Comparison of ENCODE assay signal across 8 cellular contexts in the genomic region with DNA sequence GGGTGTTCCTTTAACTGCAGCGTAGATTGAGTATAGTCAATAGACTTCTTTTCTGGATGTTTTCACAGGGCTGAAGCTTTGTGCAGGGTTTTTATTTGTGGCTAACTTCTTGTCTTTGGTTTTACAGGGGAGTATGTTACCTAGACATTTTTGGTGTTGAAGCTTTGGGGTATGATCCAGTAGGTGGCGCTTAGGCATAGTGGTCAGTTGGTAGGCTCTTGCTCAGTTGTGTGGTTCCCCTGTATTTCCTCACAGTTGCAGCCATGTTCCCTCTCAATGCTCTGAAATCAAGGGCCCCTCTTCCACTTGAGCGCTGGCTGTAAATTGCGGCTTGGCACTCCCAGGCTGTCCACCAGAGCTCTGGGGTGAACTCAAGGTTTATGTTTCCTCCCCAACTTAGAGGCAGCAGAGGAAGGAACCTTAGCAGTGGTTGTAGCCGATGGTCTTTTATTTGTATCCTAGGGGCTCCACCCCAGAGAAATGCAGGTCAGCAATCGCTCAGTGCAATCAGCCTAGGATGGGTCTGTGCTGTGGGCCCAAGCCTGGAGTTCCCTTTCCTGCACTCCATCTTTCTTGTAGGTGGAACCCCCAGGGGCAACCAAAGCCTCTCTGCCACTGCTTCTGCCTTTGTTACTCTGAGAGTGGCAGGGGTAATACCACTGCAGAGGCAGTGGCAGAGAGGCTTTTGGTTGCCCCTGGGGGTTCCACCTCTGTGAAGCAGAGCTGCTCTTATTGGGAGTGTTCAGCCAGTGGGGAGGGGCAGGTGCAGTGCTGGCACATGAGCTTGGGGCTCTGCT. TPM values are rescaled to one million over a fixed set of nuclear protein-coding genes. Genes with fewer than 3 reads are reported as not detected.
DNase-seq lines count a peak whose midpoint lies in the region; ATAC-seq and TF ChIP-seq lines count a peak whose summit lies in the region.

No MANE protein-coding gene starts in this region.

- H3K9me3 Mint-ChIP-seq in CD8-positive, alpha-beta T cell: no peaks in the 10 kb centered on the region
- H3K9me3 Mint-ChIP-seq in chondrocyte (ENCODE audit: low read depth): peaks cover 33% of the 10 kb centered on the region

- no peak overlapping the region for H3K27ac Mint-ChIP-seq in CD8-positive, alpha-beta T cell
- H3K27ac Mint-ChIP-seq in chondrocyte (ENCODE audit: unreplicated experiment): peak overlapping the region; percentile 79

- no peaks in the 10 kb centered on the region for H3K36me3 Mint-ChIP-seq in CD8-positive, alpha-beta T cell
- peaks cover 9% of the 10 kb centered on the region for H3K36me3 Mint-ChIP-seq in chondrocyte (ENCODE audit: low read depth)

- H3K27ac ChIP-seq in CD8-positive, alpha-beta T cell (ENCODE audit: low read depth, low read length): no peak overlapping the region
- H3K27ac ChIP-seq in SJCRH30 (no peak overlapping the region), right lobe of liver (no peak overlapping the region), thyroid gland (no peak overlapping the region)

- H3K4me3 Mint-ChIP-seq in CD8-positive, alpha-beta T cell: no peak overlapping the region
- no peak overlapping the region for H3K4me3 Mint-ChIP-seq in chondrocyte (ENCODE audit: unreplicated experiment)

- no peak overlapping the region for H3K4me3 ChIP-seq in CD8-positive, alpha-beta T cell (ENCODE audit: low read depth, low read length)
- no peak overlapping the region for H3K4me3 ChIP-seq in SJCRH30
- H3K4me3 ChIP-seq in right lobe of liver: no peak overlapping the region
- no peak overlapping the region for H3K4me3 ChIP-seq in thyroid gland (replicated peaks in 1 of 3)

- intact Hi-C loops in CD8-positive, alpha-beta T cell (cut with DNase I, micrococcal nuclease): loop anchor here (1.0 to 5.0 kb wide), 4 partner anchors 72 to 342 kb away; no protein-coding TSS in a partner anchor
- intact Hi-C loops in right lobe of liver (cut with DNase I): no loop called here
- intact Hi-C loops in thyroid gland (cut with DNase I): loop anchor here (5.0 kb wide), 1 partner anchor 236 kb away; no protein-coding TSS in a partner anchor

- H3K9me3 ChIP-seq in CD8-positive, alpha-beta T cell (ENCODE audit: low read length): no peaks in the 10 kb centered on the region
- no peaks in the 10 kb centered on the region for H3K9me3 ChIP-seq in SJCRH30 (replicated peaks)
- no peaks in the 10 kb centered on the region for H3K9me3 ChIP-seq in right lobe of liver
- no peaks in the 10 kb centered on the region for H3K9me3 ChIP-seq in thyroid gland

- peaks cover 3% of the 10 kb centered on the region for H3K4me1 Mint-ChIP-seq in CD8-positive, alpha-beta T cell (ENCODE audit: low read depth)
- H3K4me1 Mint-ChIP-seq in chondrocyte (ENCODE audit: low read depth): peaks cover 9% of the 10 kb centered on the region

- no peak for TF ChIP-seq POLR2A in right lobe of liver (IDR thresholded peaks at IDR 0.05)
- TF ChIP-seq POLR2A in thyroid gland (IDR thresholded peaks at IDR 0.05): no peak

- CTCF ChIA-PET in CD8-positive, alpha-beta T cell (lab: Charles Lee): interaction anchor here (0.8 to 4.9 kb wide), 9 partner anchors 8 to 460 kb away, joined by 3 to 25 read pairs (median 7); no protein-coding TSS in a partner anchor

- no peaks in the 10 kb centered on the region for H3K27me3 Mint-ChIP-seq in CD8-positive, alpha-beta T cell (ENCODE audit: low read depth)
- peaks cover 7% of the 10 kb centered on the region for H3K27me3 Mint-ChIP-seq in chondrocyte (ENCODE audit: low read depth)

- POLR2A ChIA-PET in CD8-positive, alpha-beta T cell (lab: Charles Lee): no interaction called here

- TF ChIP-seq CTCF in CD8-positive, alpha-beta T cell (IDR thresholded peaks at IDR 0.05): no peak
- TF ChIP-seq CTCF in chondrocyte (IDR thresholded peaks at IDR 0.05): peak; percentile 73
- TF ChIP-seq CTCF in right lobe of liver (IDR thresholded peaks at IDR 0.05): peak; percentile 59 to 66 (median 60)
- TF ChIP-seq CTCF in thyroid gland (IDR thresholded peaks at IDR 0.05): peak in 4 of 6 experiments; percentile 13 to 49 (median 36)

- 44% methylated on average over 6 of the region's 6 CpGs for WGBS in right lobe of liver (ENCODE audit: insufficient coverage, low coverage, low lambda C conversion rate, missing lambda C conversion rate)
- WGBS in thyroid gland, 2 donors: 72 to 82% methylated on average over 6 of the region's 6 CpGs

- no peaks in the 10 kb centered on the region for H3K36me3 ChIP-seq in CD8-positive, alpha-beta T cell (ENCODE audit: insufficient read depth, low read length)
- no peaks in the 10 kb centered on the region for H3K36me3 ChIP-seq in SJCRH30
- no peaks in the 10 kb centered on the region for H3K36me3 ChIP-seq in right lobe of liver
- no peaks in the 10 kb centered on the region for H3K36me3 ChIP-seq in thyroid gland

- H3K27me3 ChIP-seq in CD8-positive, alpha-beta T cell (ENCODE audit: insufficient read depth, low read length): no peaks in the 10 kb centered on the region
- H3K27me3 ChIP-seq in SJCRH30 (no peaks in the 10 kb centered on the region), right lobe of liver (no peaks in the 10 kb centered on the region), thyroid gland (no peaks in the 10 kb centered on the region)

- peak; percentile 51 for ATAC-seq in CD8-positive, alpha-beta T cell
- peak; percentile 85 for ATAC-seq in GM18873 (IDR thresholded peaks at IDR 0.05; ENCODE audit: low FRiP score, unreplicated experiment)
- ATAC-seq in HG03378 (IDR thresholded peaks at IDR 0.05; ENCODE audit: unreplicated experiment): peak; percentile 76
- ATAC-seq in right lobe of liver: peak; percentile 86 to 90 (median 89)

- DNase-seq in CD8-positive, alpha-beta T cell: peak in 5 of 7 experiments; percentile 8 to 55 (median 19)
- DNase-seq in SJCRH30 (peak; percentile 37 to 72), chondrocyte (ENCODE audit: low spot score) (no peak), right lobe of liver (peak in 1 of 3 donors; percentile 56), thyroid gland (peak in 1 of 2 donors; percentile 33), germinal center (ENCODE audit: low spot score) (no peak)

- H3K4me1 ChIP-seq in CD8-positive, alpha-beta T cell (ENCODE audit: insufficient read depth, low read length): peaks cover 4% of the 10 kb centered on the region
- no peaks in the 10 kb centered on the region for H3K4me1 ChIP-seq in SJCRH30
- no peaks in the 10 kb centered on the region for H3K4me1 ChIP-seq in right lobe of liver
- no peaks in the 10 kb centered on the region for H3K4me1 ChIP-seq in thyroid gland

RNA-seq across cellular contexts. Expression of gene CMAS, which starts 55.1 kb away (rescaled TPM):
- 1 to 10 TPM; 4.4 to 7.7 TPM for total RNA-seq in CD8-positive, alpha-beta T cell
- total RNA-seq in SJCRH30 (2014; rRNA removed; shearing (Covaris generic)): 35.5 and 37.6 TPM in 2 replicates
- 26.1 to 28.5 TPM (median 27.0 TPM) in 3 replicates for total RNA-seq in chondrocyte
- total RNA-seq in right lobe of liver: 10 to 100 TPM; 20.8 to 44.1 (median 27.6) TPM
- 10 to 100 TPM; 24.1 to 32.7 (median 26.3) TPM for total RNA-seq in thyroid gland

Comparison
In these comparisons a context has a peak if more than half of its experiments do, and no peak if none do; other contexts are left out.
1. DNase-seq: peak in CD8-positive, alpha-beta T cell (5 of 7) and SJCRH30 (2 of 2); none in chondrocyte (single experiment) and germinal center (single experiment).
2. intact Hi-C loops: an anchor here in CD8-positive, alpha-beta T cell (1.0 to 5.0 kb wide) and thyroid gland (5.0 kb wide); none called in right lobe of liver.
3. Peak in every context shown above with its lines, with median percentiles within 50 percentile points of each other: ATAC-seq.